Comparison of ENCODE assay signal across 8 cellular contexts in the genomic region with DNA sequence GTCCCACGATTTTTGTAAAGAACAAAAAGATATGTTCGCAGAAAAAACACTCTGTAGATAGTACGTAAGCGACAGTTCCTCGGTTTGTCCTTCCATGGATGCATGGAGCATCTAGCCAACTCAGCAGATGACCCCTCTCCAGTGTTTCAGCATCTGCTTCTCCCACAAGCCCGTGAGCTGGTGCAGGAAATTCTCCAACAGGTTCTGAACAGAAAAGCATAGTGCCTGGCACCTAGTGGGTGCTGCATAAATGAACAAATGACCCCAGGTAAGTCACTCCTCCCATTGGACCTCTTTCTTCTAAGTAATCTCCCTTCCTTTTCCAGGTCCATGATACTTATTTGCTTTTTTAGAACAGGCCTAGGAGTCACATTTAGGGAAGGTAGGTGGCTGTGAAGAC. TPM values are rescaled to one million over a fixed set of nuclear protein-coding genes. Genes with fewer than 3 reads are reported as not detected.
DNase-seq lines count a peak whose midpoint lies in the region; ATAC-seq and TF ChIP-seq lines count a peak whose summit lies in the region.

No MANE protein-coding gene starts in this region.

- H2BK120ac ChIP-seq in mesenchymal stem cell (ENCODE audit: low read depth, low read length) = no peak overlapping the region

- no peak overlapping the region for H2AK5ac ChIP-seq in mesenchymal stem cell (ENCODE audit: low read length, severe bottlenecking)

- no peak for TF ChIP-seq CTCF in tibial artery (IDR thresholded peaks at IDR 0.05)

- H3K9me3 ChIP-seq in mesenchymal stem cell (ENCODE audit: control insufficient read depth, low read length) = no peaks in the 10 kb centered on the region
- H3K9me3 ChIP-seq in tibial artery = no peaks in the 10 kb centered on the region

- H3K14ac ChIP-seq in mesenchymal stem cell (ENCODE audit: low read length in 2 of 2) = no peak overlapping the region

- no peak overlapping the region for H4K8ac ChIP-seq in mesenchymal stem cell (ENCODE audit: low read length)

- H2BK12ac ChIP-seq in mesenchymal stem cell (ENCODE audit: low read length in 2 of 2) = no peak overlapping the region

- 88% methylated on average over 6 of the region's 6 CpGs for WGBS in mesenchymal stem cell

- no peak overlapping the region for H3K23ac ChIP-seq in mesenchymal stem cell (ENCODE audit: low read length in 2 of 2)

- H3K4me1 ChIP-seq in mesenchymal stem cell (ENCODE audit: control insufficient read depth, insufficient read depth, low read depth, low read length) (peaks cover 15% of the 10 kb centered on the region), tibial artery (peaks cover 4 to 58% (median 45%) of the 10 kb centered on the region in 4 donors)

- H3K27ac ChIP-seq in angular gyrus (ENCODE audit: low read depth, low read length) (peak overlapping the region; percentile 98), mesenchymal stem cell (ENCODE audit: low read length, poor library complexity, severe bottlenecking) (no peak overlapping the region), tibial artery (peak overlapping the region; percentile 100)

- H4K91ac ChIP-seq in mesenchymal stem cell (ENCODE audit: low read length) = no peak overlapping the region

- peaks cover 0 to 10% of the 10 kb centered on the region in 2 experiments for H3K27me3 ChIP-seq in mesenchymal stem cell (ENCODE audit: control insufficient read depth in 1 of 2, insufficient read depth in 1 of 2, low read length in 2 of 2)
- no peaks in the 10 kb centered on the region for H3K27me3 ChIP-seq in tibial artery

- H3K9ac ChIP-seq in mesenchymal stem cell (ENCODE audit: low read length) = peak overlapping the region; percentile 78

- DNase-seq in activated effector memory CD4-positive, alpha-beta T cell treated with anti-CD3 and anti-CD28 coated beads, Interleukin-2, amount 50 U/mL, for 16 hours = peak; percentile 60
- no peak for DNase-seq in activated effector memory CD4-positive, alpha-beta T cell treated with Interleukin-2 at 50 U/mL for 16 hours
- no peak for DNase-seq in mesenchymal stem cell
- DNase-seq in tibial artery = no peak
- DNase-seq in anterior cingulate cortex (lab: John Stamatoyannopoulos, UW) = no peak
- no peak for DNase-seq in effector CD4-positive, alpha-beta T cell

- ATAC-seq in GM18873 (IDR thresholded peaks at IDR 0.05; ENCODE audit: low FRiP score, unreplicated experiment) = no peak

- peaks cover 2% of the 10 kb centered on the region for H3K79me1 ChIP-seq in mesenchymal stem cell (replicated peaks; ENCODE audit: low read length, poor library complexity, severe bottlenecking)

- H3K4me2 ChIP-seq in mesenchymal stem cell (ENCODE audit: low read length, poor library complexity, severe bottlenecking) = peak overlapping the region; percentile 81

- intact Hi-C loops in tibial artery (cut with DNase I; ENCODE audit: low total_unique reads) = loop anchor here (5.0 to 10.0 kb wide), 4 partner anchors 59 to 263 kb away; a partner anchor contains a TSS

- H3K18ac ChIP-seq in mesenchymal stem cell (ENCODE audit: low read depth in 1 of 2, low read length in 2 of 2) = no peak overlapping the region

- no peak overlapping the region for H2BK5ac ChIP-seq in mesenchymal stem cell (ENCODE audit: low read depth, low read length, poor library complexity, severe bottlenecking)

- H3K36me3 ChIP-seq in mesenchymal stem cell (ENCODE audit: control insufficient read depth in 1 of 2, insufficient read depth in 2 of 2, low read depth in 1 of 2, low read length in 2 of 2) (peaks cover 0 to under 1% of the 10 kb centered on the region in 2 experiments), tibial artery (no peaks in the 10 kb centered on the region)

- peak overlapping the region in 1 of 2 experiments; percentile 80 for H3K4me3 ChIP-seq in mesenchymal stem cell (ENCODE audit: insufficient read depth in 1 of 2, low read depth in 1 of 2, low read length in 2 of 2)
- H3K4me3 ChIP-seq in tibial artery = peak overlapping the region; percentile 91 to 98

- no peak overlapping the region for H3K4ac ChIP-seq in mesenchymal stem cell (ENCODE audit: low read depth in 1 of 2, low read length in 2 of 2)

- no peak overlapping the region for H2BK15ac ChIP-seq in mesenchymal stem cell (ENCODE audit: low read depth, poor library complexity, severe bottlenecking)

- H2AFZ ChIP-seq in mesenchymal stem cell (ENCODE audit: low read depth, low read length) = no peak overlapping the region

RNA-seq across cellular contexts. Expression of a gene that starts 1.0 kb away (rescaled TPM):
- 13.4 TPM for polyA plus RNA-seq in mesenchymal stem cell (2013, experiment 1 of 2)
- 13.7 TPM for polyA plus RNA-seq in mesenchymal stem cell (2013, experiment 2 of 2)
